10 cellular contexts compared by ENCODE assay signal in the genomic region with DNA sequence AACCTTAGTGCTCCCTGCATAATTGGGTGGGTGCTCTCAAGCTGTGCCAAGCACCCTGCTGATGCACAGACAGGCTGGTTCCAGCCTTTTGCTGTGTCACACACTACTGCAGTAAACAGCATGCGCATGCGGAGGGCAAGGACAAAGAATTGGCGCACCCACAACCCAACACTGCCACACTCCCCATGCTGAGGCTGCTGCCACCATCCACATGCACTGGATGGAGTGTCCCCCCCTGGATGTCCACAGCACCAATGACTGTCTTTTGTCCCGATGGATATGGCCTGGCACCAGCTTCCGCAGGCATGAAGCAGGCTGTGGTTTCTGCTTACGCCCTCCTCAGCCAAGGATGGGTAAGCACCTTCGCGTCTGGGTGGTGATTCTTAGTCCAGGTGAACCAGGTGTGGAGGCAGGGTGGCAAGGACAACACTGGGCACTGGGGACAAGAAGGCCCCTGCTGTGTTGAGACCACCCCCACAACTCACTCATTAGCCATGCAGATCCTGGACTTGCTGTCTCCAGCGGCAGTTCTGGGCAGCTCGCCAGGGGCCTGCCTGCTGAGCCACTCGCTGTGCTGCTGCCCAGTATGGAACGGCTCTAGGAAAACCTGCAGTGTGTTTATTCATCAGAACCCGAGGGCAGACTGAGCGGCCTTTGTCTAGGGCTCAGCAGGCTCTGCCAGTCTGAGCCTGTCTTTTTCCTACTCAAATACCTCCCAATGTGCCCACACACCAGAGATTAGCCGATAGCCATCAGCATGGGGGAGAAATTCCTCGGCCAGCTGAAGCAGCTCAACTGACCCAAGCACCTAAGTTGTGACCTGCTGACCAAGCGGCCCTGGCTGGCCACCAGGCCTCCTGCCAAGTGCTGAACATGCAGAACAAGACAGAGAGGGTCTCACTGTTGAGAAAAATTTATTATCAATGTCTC.
A peak's percentile ranks its signal among the peaks of the same experiment; 100 is the strongest.
DNase-seq lines count a peak whose midpoint lies in the region; ATAC-seq lines count a peak whose summit lies in the region.
"Had no signal": no experiment of that assay in that cellular context is flagged by ENCODE, and none has a peak within 500 bp of the region (broad histone marks: within the 10 kb centered on the region; RNA-seq: fewer than 3 reads in every experiment).

No MANE protein-coding gene starts in this region.

- peak overlapping the region; percentile 31 for H3K27ac ChIP-seq in duodenal mucosa (ENCODE audit: low read depth, low read length)
- H3K27ac ChIP-seq: KMS-11 had no signal

- H3K27me3 ChIP-seq in duodenal mucosa (ENCODE audit: control insufficient read depth in 1 of 2, insufficient read depth in 2 of 2, low read length in 2 of 2) = no peaks in the 10 kb centered on the region

- H3K4me1 ChIP-seq in duodenal mucosa (ENCODE audit: control insufficient read depth in 1 of 2, insufficient read depth in 2 of 2, low read length in 2 of 2) = peaks cover 0 to 3% of the 10 kb centered on the region in 2 donors

- H3K9me3 ChIP-seq in duodenal mucosa (ENCODE audit: control insufficient read depth in 1 of 2, low read length in 2 of 2) = no peaks in the 10 kb centered on the region

- DNase-seq in C1 segment of cervical spinal cord (lab: John Stamatoyannopoulos, UW) = peak in 13 of 14 donors; percentile 63 to 96 (median 90)
- peak; percentile 76 for DNase-seq in NCI-H2227 treated with DMSO at 0.1 percent for 48 hours (lab: John Stamatoyannopoulos, UW)
- DNase-seq in middle frontal gyrus (ENCODE audit: extremely low spot score, low spot score) = peak; percentile 80
- no peak for DNase-seq in effector CD4-positive, alpha-beta T cell
- DNase-seq in DMS53 treated with DMSO at 0.1 percent for 48 hours (lab: John Stamatoyannopoulos, UW; ENCODE audit: unreplicated experiment) = no peak
- no peak for DNase-seq in activated CD4-positive, alpha-beta T cell treated with anti-CD3 and anti-CD28 coated beads for 4 hours
- DNase-seq: DND-41 had no signal

- no peak overlapping the region for H3K9ac ChIP-seq in duodenal mucosa (ENCODE audit: low read depth in 1 of 2, low read length in 2 of 2)
- H3K9ac ChIP-seq: KMS-11 had no signal

- ATAC-seq in HG02610 (IDR thresholded peaks at IDR 0.05; ENCODE audit: unreplicated experiment) = no peak

- H3K4me3 ChIP-seq in duodenal mucosa (ENCODE audit: low read depth in 1 of 2, low read length in 2 of 2) = no peak overlapping the region

- peaks cover 41 to 51% of the 10 kb centered on the region in 2 donors for H3K36me3 ChIP-seq in duodenal mucosa (ENCODE audit: control insufficient read depth in 1 of 2, insufficient read depth in 2 of 2, low read length in 2 of 2)

Comparison
In these comparisons a context has a peak if more than half of its experiments do, and no peak if none do; other contexts are left out.
1. DNase-seq: peak in C1 segment of cervical spinal cord (13 of 14), NCI-H2227 treated with DMSO at 0.1 percent for 48 hours (single experiment) and middle frontal gyrus (single experiment); none in effector CD4-positive, alpha-beta T cell (single experiment), DMS53 treated with DMSO at 0.1 percent for 48 hours (single experiment) and activated CD4-positive, alpha-beta T cell treated with anti-CD3 and anti-CD28 coated beads for 4 hours (0 of 2).